ENCODE assay signal across 38 cellular contexts in the genomic region with DNA sequence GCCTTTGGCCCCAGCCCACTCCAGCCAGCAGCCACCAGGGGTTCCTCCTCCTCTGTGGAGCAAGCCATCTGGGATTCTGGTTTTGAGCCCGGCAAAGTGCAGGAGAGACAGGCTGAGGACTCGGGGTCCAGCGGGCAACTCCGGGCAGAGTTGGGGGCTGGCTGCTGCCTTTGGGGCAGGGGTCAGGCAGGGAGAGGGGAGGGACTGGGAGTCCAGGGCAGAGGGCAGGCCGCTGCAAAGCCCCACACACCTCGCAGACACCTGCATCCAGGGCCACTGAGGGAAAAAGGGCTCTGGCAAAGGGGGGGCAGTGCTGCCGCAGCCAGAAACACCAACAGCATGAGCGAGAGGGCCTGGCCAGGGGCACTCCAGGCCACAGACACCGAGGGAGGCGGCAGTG. TPM values are rescaled to one million over a fixed set of nuclear protein-coding genes. Genes with fewer than 3 reads are reported as not detected.
"Had no signal": no experiment of that assay in that cellular context is flagged by ENCODE, and none has a peak within 500 bp of the region (broad histone marks: within the 10 kb centered on the region; RNA-seq: fewer than 3 reads in every experiment).

No MANE protein-coding gene starts in this region.

- H3K9me3 Mint-ChIP-seq: activated B cell treated with CpG ODN at 0.5 μM for 24 hours; activated CD4-positive, alpha-beta memory T cell treated with anti-CD3 and anti-CD28 coated beads, Interleukin-2, amount 10 ng/mL, durations not matched to agents 7 days and 5 days; activated CD4-positive, alpha-beta T cell treated with anti-CD3 and anti-CD28 coated beads, Interleukin-2, amount 10 ng/mL, durations not matched to agents 7 days and 5 days; activated naive CD4-positive, alpha-beta T cell treated with anti-CD3 and anti-CD28 coated beads, Interleukin-2, amount 10 ng/mL, durations not matched to agents 7 days and 5 days; activated naive CD4-positive, alpha-beta T cell treated with anti-CD3 and anti-CD28 coated beads, Interleukin-2, amount 50 U/mL, for 24 hours; activated naive CD8-positive, alpha-beta T cell treated with anti-CD3 and anti-CD28 coated beads, Interleukin-2, amount 10 ng/mL, durations not matched to agents 7 days and 5 days; activated naive CD8-positive, alpha-beta T cell treated with anti-CD3 and anti-CD28 coated beads, Interleukin-2, amount 50 U/mL, for 24 hours; activated T-cell treated with anti-CD3 and anti-CD28 coated beads, Interleukin-2, amount 50 U/mL, for 24 hours; activated T-helper 2 cell treated with anti-CD3 and anti-CD28 coated beads, Interferon-gamma antibody, Interleukin-2, Interleukin-4, amounts not matched to agents 10 μg/mL and 5 μg/mL and 100 μg/mL, durations not matched to agents 14 hours and 24 hours and 36 hours; brain; central memory CD8-positive, alpha-beta T cell; T-helper 1 cell treated with Interleukin-12 subunit alpha and Interleukin-12 subunit beta and Interleukin-4 antibody, amounts not matched to agents 30 μg/mL and 1 μg/mL, for 36 hours; T-helper 2 cell treated with Interferon-gamma antibody and Interleukin-4, amounts not matched to agents 5 μg/mL and 100 μg/mL, for 36 hours had no signal

- H3K4me1 ChIP-seq: ascending aorta had no signal

- ATAC-seq: activated CD8-positive, alpha-beta memory T cell treated with anti-CD3 and anti-CD28 coated beads, Interleukin-2, amount 10 ng/mL, durations not matched to agents 7 days and 5 days; activated CD8-positive, alpha-beta T cell treated with anti-CD3 and anti-CD28 coated beads, Interleukin-2, amount 10 ng/mL, durations not matched to agents 7 days and 5 days; activated naive CD8-positive, alpha-beta T cell treated with anti-CD3 and anti-CD28 coated beads, Interleukin-2, amount 50 U/mL, for 24 hours had no signal

- DNase-seq: activated B cell treated with CpG ODN at 0.5 μM for 24 hours; activated CD4-positive, alpha-beta memory T cell treated with anti-CD3 and anti-CD28 coated beads, Interleukin-2, amount 10 ng/mL, durations not matched to agents 7 days and 5 days; activated CD4-positive, alpha-beta T cell treated with anti-CD3 and anti-CD28 coated beads for 48 hours; activated CD4-positive, alpha-beta T cell treated with anti-CD3 and anti-CD28 coated beads, Interleukin-2, amount 10 ng/mL, durations not matched to agents 7 days and 5 days; activated CD4-positive, alpha-beta T cell treated with anti-CD3 and anti-CD28 coated beads, Interleukin-2, amount 50 U/mL, for 48 hours; activated CD4-positive, CD25-positive, alpha-beta regulatory T cell treated with anti-CD3 and anti-CD28 coated beads, Interleukin-2, amount 50 U/mL, for 72 hours; activated CD8-positive, alpha-beta memory T cell treated with anti-CD3 and anti-CD28 coated beads for 24 hours; activated CD8-positive, alpha-beta memory T cell treated with anti-CD3 and anti-CD28 coated beads, Interleukin-2, amount 10 ng/mL, durations not matched to agents 7 days and 5 days; activated CD8-positive, alpha-beta memory T cell treated with anti-CD3 and anti-CD28 coated beads, Interleukin-2, amount 50 U/mL, for 48 hours; activated CD8-positive, alpha-beta T cell treated with anti-CD3 and anti-CD28 coated beads, Interleukin-2, amount 10 ng/mL, durations not matched to agents 7 days and 5 days; activated effector memory CD4-positive, alpha-beta T cell treated with Interleukin-2 at 50 U/mL for 16 hours; activated gamma-delta T cell; activated naive CD4-positive, alpha-beta T cell treated with anti-CD3 and anti-CD28 coated beads, Interleukin-2, amount 10 ng/mL, durations not matched to agents 7 days and 5 days; activated naive CD4-positive, alpha-beta T cell treated with Interleukin-2 at 50 U/mL for 16 hours; activated naive CD8-positive, alpha-beta T cell treated with anti-CD3 and anti-CD28 coated beads, Interleukin-2, amount 10 ng/mL, durations not matched to agents 7 days and 5 days; activated naive CD8-positive, alpha-beta T cell treated with anti-CD3 and anti-CD28 coated beads, Interleukin-2, amount 50 U/mL, for 24 hours; activated T-cell treated with anti-CD3 and anti-CD28 coated beads, Interleukin-2, amount 50 U/mL, for 24 hours; activated T-cell treated with anti-CD3 and anti-CD28 coated beads, Interleukin-2, amount 50 U/mL, for 48 hours; amygdala; anterior cingulate cortex; caudate nucleus; cerebellar nuclear complex; T-helper 1 cell; T-helper 2 cell; T-helper 9 cell had no signal

- H3K36me3 Mint-ChIP-seq: activated CD8-positive, alpha-beta memory T cell treated with anti-CD3 and anti-CD28 coated beads, Interleukin-2, amount 10 ng/mL, durations not matched to agents 7 days and 5 days; activated naive CD4-positive, alpha-beta T cell treated with anti-CD3 and anti-CD28 coated beads, Interleukin-2, amount 10 ng/mL, durations not matched to agents 7 days and 5 days; activated naive CD4-positive, alpha-beta T cell treated with anti-CD3 and anti-CD28 coated beads, Interleukin-2, amount 50 U/mL, for 24 hours; activated naive CD8-positive, alpha-beta T cell; activated naive CD8-positive, alpha-beta T cell treated with anti-CD3 and anti-CD28 coated beads, Interleukin-2, amount 10 ng/mL, durations not matched to agents 7 days and 5 days had no signal

- H3K9me3 ChIP-seq: ascending aorta had no signal

- H3K4me3 Mint-ChIP-seq: activated B cell treated with CpG ODN at 0.5 μM for 24 hours; activated CD4-positive, alpha-beta memory T cell treated with anti-CD3 and anti-CD28 coated beads, Interleukin-2, amount 10 ng/mL, durations not matched to agents 7 days and 5 days; activated CD4-positive, alpha-beta T cell treated with anti-CD3 and anti-CD28 coated beads, Interleukin-2, amount 10 ng/mL, durations not matched to agents 7 days and 5 days; activated CD8-positive, alpha-beta memory T cell treated with anti-CD3 and anti-CD28 coated beads, Interleukin-2, amount 10 ng/mL, durations not matched to agents 7 days and 5 days; activated CD8-positive, alpha-beta T cell treated with anti-CD3 and anti-CD28 coated beads, Interleukin-2, amount 10 ng/mL, durations not matched to agents 7 days and 5 days; activated naive CD4-positive, alpha-beta T cell treated with anti-CD3 and anti-CD28 coated beads, Interleukin-2, amount 10 ng/mL, durations not matched to agents 7 days and 5 days; activated naive CD4-positive, alpha-beta T cell treated with anti-CD3 and anti-CD28 coated beads, Interleukin-2, amount 50 U/mL, for 24 hours; activated naive CD8-positive, alpha-beta T cell; activated naive CD8-positive, alpha-beta T cell treated with anti-CD3 and anti-CD28 coated beads, Interleukin-2, amount 10 ng/mL, durations not matched to agents 7 days and 5 days; activated naive CD8-positive, alpha-beta T cell treated with anti-CD3 and anti-CD28 coated beads, Interleukin-2, amount 50 U/mL, for 24 hours; activated T-cell treated with anti-CD3 and anti-CD28 coated beads, Interleukin-2, amount 50 U/mL, for 24 hours; brain; central memory CD8-positive, alpha-beta T cell; T-helper 1 cell treated with Interleukin-12 subunit alpha and Interleukin-12 subunit beta and Interleukin-4 antibody, amounts not matched to agents 30 μg/mL and 1 μg/mL, for 36 hours; T-helper 2 cell treated with Interferon-gamma antibody and Interleukin-4, amounts not matched to agents 5 μg/mL and 100 μg/mL, for 36 hours had no signal

- H3K4me3 ChIP-seq: ascending aorta, cardiac muscle cell had no signal

- H3K36me3 ChIP-seq: ascending aorta, cardiac muscle cell had no signal

- H3K27me3 ChIP-seq: ascending aorta had no signal

- H3K4me1 Mint-ChIP-seq: activated B cell treated with CpG ODN at 0.5 μM for 24 hours; activated CD4-positive, alpha-beta memory T cell treated with anti-CD3 and anti-CD28 coated beads, Interleukin-2, amount 10 ng/mL, durations not matched to agents 7 days and 5 days; activated CD4-positive, alpha-beta T cell treated with anti-CD3 and anti-CD28 coated beads, Interleukin-2, amount 10 ng/mL, durations not matched to agents 7 days and 5 days; activated CD8-positive, alpha-beta memory T cell treated with anti-CD3 and anti-CD28 coated beads, Interleukin-2, amount 10 ng/mL, durations not matched to agents 7 days and 5 days; activated naive CD4-positive, alpha-beta T cell treated with anti-CD3 and anti-CD28 coated beads, Interleukin-2, amount 10 ng/mL, durations not matched to agents 7 days and 5 days; activated naive CD4-positive, alpha-beta T cell treated with anti-CD3 and anti-CD28 coated beads, Interleukin-2, amount 50 U/mL, for 24 hours; activated naive CD8-positive, alpha-beta T cell treated with anti-CD3 and anti-CD28 coated beads, Interleukin-2, amount 10 ng/mL, durations not matched to agents 7 days and 5 days; activated naive CD8-positive, alpha-beta T cell treated with anti-CD3 and anti-CD28 coated beads, Interleukin-2, amount 50 U/mL, for 24 hours; central memory CD8-positive, alpha-beta T cell had no signal

- H3K27ac ChIP-seq: ascending aorta, cardiac muscle cell, VCaP had no signal

- H3K27me3 Mint-ChIP-seq: activated CD4-positive, alpha-beta T cell treated with anti-CD3 and anti-CD28 coated beads, Interleukin-2, amount 10 ng/mL, durations not matched to agents 7 days and 5 days; brain had no signal

- H3K27ac Mint-ChIP-seq: activated B cell treated with CpG ODN at 0.5 μM for 24 hours; activated CD4-positive, alpha-beta memory T cell treated with anti-CD3 and anti-CD28 coated beads, Interleukin-2, amount 10 ng/mL, durations not matched to agents 7 days and 5 days; activated CD4-positive, alpha-beta T cell treated with anti-CD3 and anti-CD28 coated beads, Interleukin-2, amount 10 ng/mL, durations not matched to agents 7 days and 5 days; activated CD8-positive, alpha-beta memory T cell treated with anti-CD3 and anti-CD28 coated beads, Interleukin-2, amount 10 ng/mL, durations not matched to agents 7 days and 5 days; activated CD8-positive, alpha-beta T cell treated with anti-CD3 and anti-CD28 coated beads, Interleukin-2, amount 10 ng/mL, durations not matched to agents 7 days and 5 days; activated naive CD4-positive, alpha-beta T cell treated with anti-CD3 and anti-CD28 coated beads, Interleukin-2, amount 10 ng/mL, durations not matched to agents 7 days and 5 days; activated naive CD4-positive, alpha-beta T cell treated with anti-CD3 and anti-CD28 coated beads, Interleukin-2, amount 50 U/mL, for 24 hours; activated naive CD8-positive, alpha-beta T cell; activated naive CD8-positive, alpha-beta T cell treated with anti-CD3 and anti-CD28 coated beads, Interleukin-2, amount 10 ng/mL, durations not matched to agents 7 days and 5 days; activated naive CD8-positive, alpha-beta T cell treated with anti-CD3 and anti-CD28 coated beads, Interleukin-2, amount 50 U/mL, for 24 hours; activated T-cell treated with anti-CD3 and anti-CD28 coated beads, Interleukin-2, amount 50 U/mL, for 24 hours; activated T-helper 2 cell treated with anti-CD3 and anti-CD28 coated beads, Interferon-gamma antibody, Interleukin-2, Interleukin-4, amounts not matched to agents 10 μg/mL and 5 μg/mL and 100 μg/mL, durations not matched to agents 14 hours and 24 hours and 36 hours; brain; T-helper 1 cell treated with Interleukin-12 subunit alpha and Interleukin-12 subunit beta and Interleukin-4 antibody, amounts not matched to agents 30 μg/mL and 1 μg/mL, for 36 hours; T-helper 2 cell treated with Interferon-gamma antibody and Interleukin-4, amounts not matched to agents 5 μg/mL and 100 μg/mL, for 36 hours had no signal

RNA-seq across cellular contexts. Expression of a gene that starts 8.8 kb away (rescaled TPM):
- total RNA-seq: activated B cell treated with CpG ODN at 0.5 μM for 24 hours; activated CD4-positive, alpha-beta memory T cell treated with anti-CD3 and anti-CD28 coated beads, Interleukin-2, amount 10 ng/mL, durations not matched to agents 7 days and 5 days; activated CD4-positive, alpha-beta T cell treated with anti-CD3 and anti-CD28 coated beads, Interleukin-2, amount 10 ng/mL, durations not matched to agents 7 days and 5 days; activated CD8-positive, alpha-beta memory T cell treated with anti-CD3 and anti-CD28 coated beads, Interleukin-2, amount 10 ng/mL, durations not matched to agents 7 days and 5 days; activated naive CD8-positive, alpha-beta T cell treated with anti-CD3 and anti-CD28 coated beads, Interleukin-2, amount 10 ng/mL, durations not matched to agents 7 days and 5 days; activated T-helper 2 cell treated with anti-CD3 and anti-CD28 coated beads, Interferon-gamma antibody, Interleukin-2, Interleukin-4, amounts not matched to agents 10 μg/mL and 5 μg/mL and 100 μg/mL, durations not matched to agents 14 hours and 24 hours and 36 hours; ascending aorta; bronchial epithelial cell had no signal
- polyA plus RNA-seq: adipose tissue, cardiac muscle cell had no signal

RNA-seq across cellular contexts. Expression of a gene that starts 9.8 kb away (rescaled TPM):
- total RNA-seq: activated B cell treated with CpG ODN at 0.5 μM for 24 hours; activated CD4-positive, alpha-beta memory T cell treated with anti-CD3 and anti-CD28 coated beads, Interleukin-2, amount 10 ng/mL, durations not matched to agents 7 days and 5 days; activated CD4-positive, alpha-beta T cell treated with anti-CD3 and anti-CD28 coated beads, Interleukin-2, amount 10 ng/mL, durations not matched to agents 7 days and 5 days; activated CD8-positive, alpha-beta memory T cell treated with anti-CD3 and anti-CD28 coated beads, Interleukin-2, amount 10 ng/mL, durations not matched to agents 7 days and 5 days; activated CD8-positive, alpha-beta T cell treated with anti-CD3 and anti-CD28 coated beads, Interleukin-2, amount 10 ng/mL, durations not matched to agents 7 days and 5 days; activated naive CD8-positive, alpha-beta T cell treated with anti-CD3 and anti-CD28 coated beads, Interleukin-2, amount 10 ng/mL, durations not matched to agents 7 days and 5 days; activated T-helper 2 cell treated with anti-CD3 and anti-CD28 coated beads, Interferon-gamma antibody, Interleukin-2, Interleukin-4, amounts not matched to agents 10 μg/mL and 5 μg/mL and 100 μg/mL, durations not matched to agents 14 hours and 24 hours and 36 hours; ascending aorta; cardiac muscle cell had no signal
- polyA plus RNA-seq: cardiac muscle cell had no signal

RNA-seq across cellular contexts. Expression of a gene that starts 48.5 kb away (rescaled TPM):
- total RNA-seq: activated B cell treated with CpG ODN at 0.5 μM for 24 hours; activated CD4-positive, alpha-beta memory T cell treated with anti-CD3 and anti-CD28 coated beads, Interleukin-2, amount 10 ng/mL, durations not matched to agents 7 days and 5 days; activated CD4-positive, alpha-beta T cell treated with anti-CD3 and anti-CD28 coated beads, Interleukin-2, amount 10 ng/mL, durations not matched to agents 7 days and 5 days; activated CD8-positive, alpha-beta memory T cell treated with anti-CD3 and anti-CD28 coated beads, Interleukin-2, amount 10 ng/mL, durations not matched to agents 7 days and 5 days; activated CD8-positive, alpha-beta T cell treated with anti-CD3 and anti-CD28 coated beads, Interleukin-2, amount 10 ng/mL, durations not matched to agents 7 days and 5 days; activated T-helper 2 cell treated with anti-CD3 and anti-CD28 coated beads, Interferon-gamma antibody, Interleukin-2, Interleukin-4, amounts not matched to agents 10 μg/mL and 5 μg/mL and 100 μg/mL, durations not matched to agents 14 hours and 24 hours and 36 hours; ascending aorta; bronchial epithelial cell; cardiac muscle cell; chondrocyte had no signal
- polyA plus RNA-seq: adipose tissue had no signal
